8 cellular contexts compared by ENCODE assay signal in the genomic region with DNA sequence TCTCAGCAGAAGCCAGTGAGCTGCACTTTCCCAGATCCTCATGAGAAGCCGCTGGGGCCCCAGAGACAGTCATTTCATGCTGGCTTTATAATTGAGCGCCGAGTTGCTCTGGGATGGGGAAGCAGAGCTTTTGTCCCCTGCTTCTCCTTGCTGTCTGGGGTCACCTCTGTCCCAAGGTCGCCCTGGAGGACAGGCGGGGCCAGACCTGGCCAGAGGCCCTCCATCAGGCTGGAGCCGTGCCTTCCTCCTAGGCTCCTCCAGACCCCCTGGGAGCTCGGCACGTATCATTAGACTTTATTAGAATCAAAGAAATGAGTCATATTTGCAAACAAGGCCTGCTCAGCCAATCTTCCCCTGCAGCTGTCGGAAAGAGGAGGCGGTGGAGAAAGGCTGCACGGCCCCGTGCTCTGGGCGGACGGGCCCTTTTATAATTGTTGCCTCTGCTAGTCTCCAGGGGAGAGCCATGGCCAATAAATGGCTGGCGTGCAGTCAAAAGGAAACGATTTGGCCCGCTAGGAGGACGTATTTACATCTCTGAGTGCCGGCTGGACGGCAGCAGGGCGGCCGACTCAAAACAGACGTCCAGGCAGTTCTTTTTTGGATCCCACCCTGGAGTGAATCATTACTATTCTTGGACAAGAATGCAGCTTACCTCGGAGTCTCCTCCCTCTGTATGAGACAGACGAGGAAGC. TPM values are rescaled to one million over a fixed set of nuclear protein-coding genes. Genes with fewer than 3 reads are reported as not detected.
DNase-seq lines count a peak whose midpoint lies in the region; ATAC-seq lines count a peak whose summit lies in the region.

No MANE protein-coding gene starts in this region.

- peak overlapping the region; percentile 88 to 93 for H3K27ac ChIP-seq in esophagus (ENCODE audit: low read depth in 2 of 2, low read length in 1 of 2)

- ATAC-seq in HG03442 (IDR thresholded peaks at IDR 0.05; ENCODE audit: unreplicated experiment) = no peak
- ATAC-seq in HG02610 (IDR thresholded peaks at IDR 0.05; ENCODE audit: unreplicated experiment) = no peak

- peaks cover 3 to 15% of the 10 kb centered on the region in 2 donors for H3K36me3 ChIP-seq in esophagus (ENCODE audit: control insufficient read depth in 2 of 2, insufficient read depth in 2 of 2, low read length in 1 of 2)

- WGBS in esophagus, 2 donors = 16 to 33% methylated on average over 25 of the region's 25 CpGs

- no peaks in the 10 kb centered on the region for H3K9me3 Mint-ChIP-seq in activated T-helper 2 cell treated with anti-CD3 and anti-CD28 coated beads, Interferon-gamma antibody, Interleukin-2, Interleukin-4, amounts not matched to agents 10 μg/mL and 5 μg/mL and 100 μg/mL, durations not matched to agents 14 hours and 24 hours and 36 hours

- no peaks in the 10 kb centered on the region for H3K27me3 ChIP-seq in esophagus (ENCODE audit: control insufficient read depth in 1 of 2, insufficient read depth in 2 of 2, low read length in 2 of 2)

- H3K4me1 Mint-ChIP-seq in activated T-helper 2 cell treated with anti-CD3 and anti-CD28 coated beads, Interferon-gamma antibody, Interleukin-2, Interleukin-4, amounts not matched to agents 10 μg/mL and 5 μg/mL and 100 μg/mL, durations not matched to agents 14 hours and 24 hours and 36 hours (ENCODE audit: low read depth) = no peaks in the 10 kb centered on the region

- no peak overlapping the region for H3K4me3 Mint-ChIP-seq in activated T-helper 2 cell treated with anti-CD3 and anti-CD28 coated beads, Interferon-gamma antibody, Interleukin-2, Interleukin-4, amounts not matched to agents 10 μg/mL and 5 μg/mL and 100 μg/mL, durations not matched to agents 14 hours and 24 hours and 36 hours (ENCODE audit: low read depth)

- peaks cover 35% of the 10 kb centered on the region for H3K36me3 Mint-ChIP-seq in activated T-helper 2 cell treated with anti-CD3 and anti-CD28 coated beads, Interferon-gamma antibody, Interleukin-2, Interleukin-4, amounts not matched to agents 10 μg/mL and 5 μg/mL and 100 μg/mL, durations not matched to agents 14 hours and 24 hours and 36 hours (ENCODE audit: low read depth)

- H3K4me3 ChIP-seq in esophagus (ENCODE audit: low read depth in 1 of 2, low read length in 2 of 2) = no peak overlapping the region

- no peak overlapping the region for H3K27ac Mint-ChIP-seq in activated T-helper 2 cell treated with anti-CD3 and anti-CD28 coated beads, Interferon-gamma antibody, Interleukin-2, Interleukin-4, amounts not matched to agents 10 μg/mL and 5 μg/mL and 100 μg/mL, durations not matched to agents 14 hours and 24 hours and 36 hours

- intact Hi-C loops in activated T-helper 2 cell treated with anti-CD3 and anti-CD28 coated beads, Interferon-gamma antibody, Interleukin-2, Interleukin-4, amounts not matched to agents 10 μg/mL and 5 μg/mL and 100 μg/mL, durations not matched to agents 14 hours and 24 hours and 36 hours (cut with micrococcal nuclease) = no loop called here

- no peaks in the 10 kb centered on the region for H3K9me3 ChIP-seq in esophagus (ENCODE audit: control insufficient read depth in 2 of 2, insufficient read depth in 1 of 2, low read depth in 1 of 2, low read length in 1 of 2)

- H3K4me1 ChIP-seq in esophagus (ENCODE audit: control insufficient read depth in 2 of 2, insufficient read depth in 2 of 2, low read length in 1 of 2) = peaks cover 3 to 22% of the 10 kb centered on the region in 2 donors

- peak; percentile 83 for DNase-seq in COR-L47 (lab: John Stamatoyannopoulos, UW)
- peak; percentile 93 for DNase-seq in NCI-H446 treated with DMSO at 0.1 percent for 48 hours (lab: John Stamatoyannopoulos, UW)
- DNase-seq in myocyte (ENCODE audit: low read depth) = peak; percentile 98
- DNase-seq in activated T-helper 2 cell treated with anti-CD3 and anti-CD28 coated beads, Interferon-gamma antibody, Interleukin-2, Interleukin-4, amounts not matched to agents 10 μg/mL and 5 μg/mL and 100 μg/mL, durations not matched to agents 14 hours and 24 hours and 36 hours (ENCODE audit: low spot score) = no peak
- DNase-seq in stimulated activated CD4-positive, alpha-beta T cell treated with anti-CD3 and anti-CD28 coated beads, Interleukin-4, amount 100 ng/mL, for 1 hour = no peak

- H3K27me3 Mint-ChIP-seq in activated T-helper 2 cell treated with anti-CD3 and anti-CD28 coated beads, Interferon-gamma antibody, Interleukin-2, Interleukin-4, amounts not matched to agents 10 μg/mL and 5 μg/mL and 100 μg/mL, durations not matched to agents 14 hours and 24 hours and 36 hours (ENCODE audit: low read depth) = no peaks in the 10 kb centered on the region

RNA-seq across cellular contexts. Expression of gene SLC6A6, which starts 50.4 kb away (rescaled TPM):
- 1 to 10 TPM; 2.5 to 3.8 TPM for polyA plus RNA-seq in esophagus
- total RNA-seq in myocyte = 63.3 and 79.9 TPM in 2 replicates
- 45.9 TPM for polyA plus RNA-seq in myocyte (2012)
- total RNA-seq in activated T-helper 2 cell treated with anti-CD3 and anti-CD28 coated beads, Interferon-gamma antibody, Interleukin-2, Interleukin-4, amounts not matched to agents 10 μg/mL and 5 μg/mL and 100 μg/mL, durations not matched to agents 14 hours and 24 hours and 36 hours = 55.1 and 55.8 TPM in 2 replicates

Comparison
In these comparisons a context has a peak if more than half of its experiments do, and no peak if none do; other contexts are left out.
1. DNase-seq: peak in COR-L47 (single experiment), NCI-H446 treated with DMSO at 0.1 percent for 48 hours (single experiment) and myocyte (single experiment); none in activated T-helper 2 cell treated with anti-CD3 and anti-CD28 coated beads, Interferon-gamma antibody, Interleukin-2, Interleukin-4, amounts not matched to agents 10 μg/mL and 5 μg/mL and 100 μg/mL, durations not matched to agents 14 hours and 24 hours and 36 hours (single experiment) and stimulated activated CD4-positive, alpha-beta T cell treated with anti-CD3 and anti-CD28 coated beads, Interleukin-4, amount 100 ng/mL, for 1 hour (single experiment).